In the genomic region with DNA sequence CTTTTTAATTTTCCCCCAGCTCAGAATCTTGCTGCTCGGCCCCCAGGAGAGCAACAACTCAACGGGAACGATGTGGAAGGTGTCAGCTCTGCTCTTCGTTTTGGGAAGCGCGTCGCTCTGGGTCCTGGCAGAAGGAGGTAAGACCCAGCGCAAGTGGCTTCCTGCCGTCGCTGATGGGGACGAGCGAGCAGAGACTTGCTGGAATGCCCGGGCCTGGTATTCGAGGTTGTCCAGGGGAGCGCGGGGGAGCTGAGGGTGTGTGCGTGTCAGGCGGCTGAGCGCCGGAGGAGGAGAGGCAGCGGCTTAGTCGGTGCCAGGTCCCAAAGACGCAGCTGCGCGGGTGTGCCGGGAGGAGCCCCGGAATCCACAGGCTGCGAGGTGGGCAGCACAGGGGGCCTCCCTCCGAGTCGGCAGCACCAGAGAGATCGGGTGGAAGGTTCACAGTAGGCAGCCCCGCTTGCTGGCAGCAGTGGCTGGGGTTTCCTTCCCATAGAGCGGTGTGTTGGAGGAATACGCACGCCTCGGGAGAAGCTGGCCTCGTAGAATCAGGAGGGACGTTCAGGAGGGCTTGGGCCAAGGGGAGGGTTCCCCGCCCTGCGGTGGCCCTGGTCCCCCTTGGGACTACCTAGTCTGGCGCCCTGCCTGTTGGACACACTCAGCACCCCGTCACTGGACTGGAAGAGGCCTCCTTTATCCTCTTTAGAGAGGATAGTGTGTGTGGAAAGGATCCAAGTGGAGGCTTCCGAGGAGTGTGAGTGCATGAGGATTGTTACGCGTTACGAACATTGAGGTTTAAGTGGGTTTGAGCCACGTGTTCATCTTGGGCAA, we compare ENCODE assay signal across 10 cellular contexts. TPM values are rescaled to one million over a fixed set of nuclear protein-coding genes. Genes with fewer than 3 reads are reported as not detected.
DNase-seq lines count a peak whose midpoint lies in the region; ATAC-seq and TF ChIP-seq lines count a peak whose summit lies in the region.
"Had no signal": no experiment of that assay in that cellular context is flagged by ENCODE, and none has a peak within 500 bp of the region (broad histone marks: within the 10 kb centered on the region; RNA-seq: fewer than 3 reads in every experiment).

No MANE protein-coding gene starts in this region.

- peak overlapping the region; percentile 67 for H3K23ac ChIP-seq in mesendoderm (ENCODE audit: low read length)

- H3K27ac Mint-ChIP-seq in T-cell: no peak overlapping the region
- H3K27ac Mint-ChIP-seq: T-helper 1 cell treated with Interleukin-12 subunit alpha and Interleukin-12 subunit beta and Interleukin-4 antibody, amounts not matched to agents 30 μg/mL and 1 μg/mL, for 36 hours had no signal

- no peak overlapping the region for H2BK15ac ChIP-seq in mesendoderm (replicated peaks; ENCODE audit: low read depth)

- H3K36me3 ChIP-seq in mesendoderm (ENCODE audit: control insufficient read depth, insufficient read depth, low read length) (no peaks in the 10 kb centered on the region), thyroid gland (no peaks in the 10 kb centered on the region)

- no peaks in the 10 kb centered on the region for H3K9me3 ChIP-seq in thyroid gland

- H2AK5ac ChIP-seq in mesendoderm (ENCODE audit: low read length): no peak overlapping the region

- CTCF ChIA-PET in T-cell (lab: Charles Lee): no interaction called here

- TF ChIP-seq CTCF in epithelial cell of esophagus (IDR thresholded peaks at IDR 0.05; ENCODE audit: insufficient read depth, low read depth, low read length, missing control alignments) (no peak), thyroid gland (IDR thresholded peaks at IDR 0.05) (no peak)

- H3K56ac ChIP-seq in mesendoderm (ENCODE audit: low read length): peak overlapping the region; percentile 80

- no CpG with 5 or more reads among the region's 47 CpGs for WGBS in mesendoderm (ENCODE audit: extremely low coverage, insufficient coverage, low lambda C conversion rate)
- WGBS in thyroid gland, 2 donors: 11 to 18% methylated on average over 18 to 45 of the region's 47 CpGs

- H3K27me3 ChIP-seq in mesendoderm (ENCODE audit: insufficient read depth, low read length, poor library complexity) (no peaks in the 10 kb centered on the region), thyroid gland (peaks cover 3% of the 10 kb centered on the region)

- no peak overlapping the region for H3K4ac ChIP-seq in mesendoderm (ENCODE audit: low read depth, low read length)

- H3K27me3 Mint-ChIP-seq in T-cell: peaks cover 41 to 72% of the 10 kb centered on the region in 2 donors

- peak; percentile 65 for DNase-seq in NCI-H2171 treated with DMSO at 0.1 percent for 48 hours (lab: John Stamatoyannopoulos, UW)
- DNase-seq in epithelial cell of esophagus (ENCODE audit: low read depth): peak; percentile 85
- peak; percentile 87 for DNase-seq in mesendoderm
- peak in 1 of 2 donors; percentile 12 for DNase-seq in thyroid gland
- no peak for DNase-seq in T-cell
- DNase-seq in NCI-H446 treated with DMSO at 0.1 percent for 48 hours (lab: John Stamatoyannopoulos, UW): no peak
- no peak for DNase-seq in effector CD4-positive, alpha-beta T cell

- peaks cover 3% of the 10 kb centered on the region for H3K79me1 ChIP-seq in mesendoderm (ENCODE audit: low read length)

- no peak overlapping the region for H4K8ac ChIP-seq in mesendoderm (ENCODE audit: low read depth, low read length)

- no peaks in the 10 kb centered on the region for H3K9me3 Mint-ChIP-seq in T-cell
- H3K9me3 Mint-ChIP-seq: T-helper 1 cell treated with Interleukin-12 subunit alpha and Interleukin-12 subunit beta and Interleukin-4 antibody, amounts not matched to agents 30 μg/mL and 1 μg/mL, for 36 hours had no signal

- H4K5ac ChIP-seq in mesendoderm (ENCODE audit: low read length): no peak overlapping the region

- no peaks in the 10 kb centered on the region for H3K36me3 Mint-ChIP-seq in T-cell

- no peak for TF ChIP-seq POLR2A in thyroid gland (IDR thresholded peaks at IDR 0.05)

- peak overlapping the region; percentile 77 for H3K4me2 ChIP-seq in mesendoderm (ENCODE audit: low read length)

- intact Hi-C loops in thyroid gland (cut with DNase I): no loop called here

- no peak overlapping the region for H3K4me3 Mint-ChIP-seq in T-cell
- H3K4me3 Mint-ChIP-seq: T-helper 1 cell treated with Interleukin-12 subunit alpha and Interleukin-12 subunit beta and Interleukin-4 antibody, amounts not matched to agents 30 μg/mL and 1 μg/mL, for 36 hours had no signal

- H3K4me1 ChIP-seq in mesendoderm (ENCODE audit: control insufficient read depth, low read depth, low read length) (peaks cover 3% of the 10 kb centered on the region), thyroid gland (peaks cover 4% of the 10 kb centered on the region in 2 donors)

- POLR2A ChIA-PET in T-cell (lab: Charles Lee): no interaction called here

- H3K27ac ChIP-seq in mesendoderm (ENCODE audit: low read depth, low read length) (peak overlapping the region; percentile 78), thyroid gland (peak overlapping the region in 2 of 3 donors; percentile 22 to 43)

- H3K18ac ChIP-seq in mesendoderm (ENCODE audit: low read length): peak overlapping the region; percentile 57

- H2BK120ac ChIP-seq in mesendoderm (ENCODE audit: low read depth, low read length): no peak overlapping the region

- H3K79me2 ChIP-seq in mesendoderm (ENCODE audit: control insufficient read depth, insufficient read depth, low read length): peaks cover 12% of the 10 kb centered on the region

- H2BK5ac ChIP-seq in mesendoderm (ENCODE audit: low read length): no peak overlapping the region

- no peaks in the 10 kb centered on the region for H3K4me1 Mint-ChIP-seq in T-cell

- ATAC-seq in T-cell (replicated peaks in 1 of 4) (no peak), GM19467 (IDR thresholded peaks at IDR 0.05; ENCODE audit: unreplicated experiment) (no peak)

- H3K4me3 ChIP-seq in epithelial cell of esophagus (ENCODE audit: low read length) (peak overlapping the region; percentile 48), mesendoderm (ENCODE audit: low read length) (peak overlapping the region; percentile 75), thyroid gland (replicated peaks in 1 of 3) (no peak overlapping the region)

- H3K9ac ChIP-seq in mesendoderm (ENCODE audit: low read length): peak overlapping the region; percentile 79

RNA-seq across cellular contexts. Expression of gene PDPN, which starts 0.5 kb away (rescaled TPM):
- 65.8 TPM for polyA plus RNA-seq in mesendoderm (2013, experiment 1 of 2)
- 69.3 TPM for polyA plus RNA-seq in mesendoderm (2013, experiment 2 of 2)
- 10 to 100 TPM in 2 of 4 donors, 1 to 10 TPM in 2; 3.9 to 21.4 (median 14.3) TPM for total RNA-seq in thyroid gland
- under 1 TPM in 1 of 5 donors, not detected in 4; 0.61 TPM for total RNA-seq in T-cell
- total RNA-seq: endothelial cell of umbilical vein had no signal
- polyA plus RNA-seq: endothelial cell of umbilical vein had no signal

Comparison
In these comparisons a context has a peak if more than half of its experiments do, and no peak if none do; other contexts are left out.
1. DNase-seq: peak in NCI-H2171 treated with DMSO at 0.1 percent for 48 hours (single experiment), epithelial cell of esophagus (single experiment) and mesendoderm (single experiment); none in T-cell (0 of 34), NCI-H446 treated with DMSO at 0.1 percent for 48 hours (single experiment) and effector CD4-positive, alpha-beta T cell (single experiment).
2. H3K4me3 ChIP-seq: peak in epithelial cell of esophagus (single experiment) and mesendoderm (single experiment); none in thyroid gland (0 of 3).